7 cellular contexts compared by ENCODE assay signal in the genomic region with DNA sequence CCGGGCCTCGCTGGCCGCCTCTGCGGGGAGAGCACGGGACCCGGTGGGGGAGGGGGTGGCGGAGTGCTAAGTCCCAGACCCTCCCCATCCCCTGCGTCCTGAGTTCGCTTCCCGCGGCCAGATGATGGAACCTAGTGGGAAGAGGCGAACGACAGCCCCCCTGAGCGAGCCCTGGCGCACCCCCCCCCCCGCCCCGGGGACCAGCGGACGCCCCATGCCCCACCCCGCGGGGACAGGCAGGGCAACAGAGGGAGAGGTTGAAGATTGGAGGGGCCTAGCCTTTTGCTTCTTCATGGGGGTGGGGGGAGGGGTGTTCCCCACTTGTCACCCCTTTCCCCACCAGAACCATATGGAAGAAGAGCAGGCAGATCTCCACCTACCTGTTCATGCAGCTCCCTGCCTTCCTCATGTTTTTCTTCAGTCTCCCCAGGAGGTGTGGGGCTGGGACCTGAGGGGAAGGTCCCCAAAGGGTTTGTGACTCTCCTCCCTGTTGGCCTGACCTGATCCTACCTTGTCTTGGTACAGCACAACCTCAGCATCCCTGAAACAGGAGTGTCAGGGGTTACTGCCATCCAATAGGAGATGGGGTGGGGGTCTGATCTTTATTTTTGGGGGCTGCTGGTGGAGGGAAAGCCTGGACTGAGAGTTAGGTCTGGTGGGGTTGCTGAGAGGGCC. TPM values are rescaled to one million over a fixed set of nuclear protein-coding genes. Genes with fewer than 3 reads are reported as not detected.
DNase-seq lines count a peak whose midpoint lies in the region; ATAC-seq, FAIRE-seq and TF ChIP-seq lines count a peak whose summit lies in the region.

No MANE protein-coding gene starts in this region.

- H3K4me1 ChIP-seq in lung (ENCODE audit: control insufficient read depth in 2 of 2, insufficient read depth in 2 of 2, low read length in 2 of 2): peaks cover 6 to 8% of the 10 kb centered on the region in 2 donors

- peak; percentile 53 for FAIRE-seq in GM19239 (lab: Jason Lieb, UNC)

- H3K27me3 Mint-ChIP-seq in brain: peaks cover 21% of the 10 kb centered on the region

- H3K27ac Mint-ChIP-seq in brain: peak overlapping the region; percentile 95 to 99 (median 96)

- 1 to 2% methylated on average over 9 to 21 of the region's 21 CpGs for WGBS in lung, 2 donors

- peak overlapping the region; percentile 68 for H3K4me3 ChIP-seq in HL-60 (replicated peaks; ENCODE audit: insufficient read depth, low read length)
- H3K4me3 ChIP-seq in lung: peak overlapping the region; percentile 50

- H3K4me1 Mint-ChIP-seq in brain: peaks cover 40% of the 10 kb centered on the region

- no peak for DNase-seq in GM19239 (ENCODE audit: insufficient read length, low spot score)
- no peak for DNase-seq in HL-60 (ENCODE audit: low read depth in 1 of 2, low spot score in 1 of 2)
- no peak for DNase-seq in lung (ENCODE audit: low spot score)
- DNase-seq in HPDE6-E6E7 (ENCODE audit: extremely low spot score): no peak
- no peak for DNase-seq in omental fat pad (ENCODE audit: low spot score)

- H3K36me3 Mint-ChIP-seq in brain: peaks cover 22% of the 10 kb centered on the region

- peak overlapping the region; percentile 89 to 100 (median 98) for H3K4me3 Mint-ChIP-seq in brain

- H3K9me3 ChIP-seq in lung (ENCODE audit: control insufficient read depth in 2 of 2, insufficient read depth in 1 of 2, low read length in 1 of 2): no peaks in the 10 kb centered on the region

- H3K27me3 ChIP-seq in HL-60 (ENCODE audit: insufficient read depth, poor library complexity, severe bottlenecking): no peaks in the 10 kb centered on the region
- no peaks in the 10 kb centered on the region for H3K27me3 ChIP-seq in lung (ENCODE audit: control insufficient read depth, insufficient read depth)

- no peaks in the 10 kb centered on the region for H3K9me3 Mint-ChIP-seq in brain

- H3K27ac ChIP-seq in HL-60 (replicated peaks): peak overlapping the region; percentile 100
- peak overlapping the region; percentile 81 to 94 for H3K27ac ChIP-seq in lung (ENCODE audit: low read depth in 1 of 2, low read length in 1 of 2)

- no peak for ATAC-seq in lung (ENCODE audit: insufficient read depth, low FRiP score)
- ATAC-seq in HG02840 (IDR thresholded peaks at IDR 0.05; ENCODE audit: low FRiP score, unreplicated experiment): no peak
- ATAC-seq in omental fat pad (ENCODE audit: low FRiP score): no peak

- peaks cover 3 to 10% of the 10 kb centered on the region in 2 donors for H3K36me3 ChIP-seq in lung (ENCODE audit: control insufficient read depth in 2 of 2, insufficient read depth in 2 of 2, low read length in 2 of 2)

- no peak for TF ChIP-seq CTCF in HL-60 (IDR thresholded peaks at IDR 0.05; ENCODE audit: insufficient read depth, low read length)
- TF ChIP-seq CTCF in brain (conservative IDR thresholded peaks at IDR 0.05): peak in 1 of 2 experiments; percentile 11
- TF ChIP-seq CTCF in lung (IDR thresholded peaks at IDR 0.05; ENCODE audit: control extremely low read depth, extremely low read depth): no peak
- no peak for TF ChIP-seq CTCF in omental fat pad (IDR thresholded peaks at IDR 0.05)

RNA-seq across cellular contexts. Expression of gene FAM53C, which starts 0.5 kb away (rescaled TPM):
- polyA plus RNA-seq in brain (ENCODE audit: insufficient read depth, low read depth, low replicate concordance) (20.9 TPM), lung (10 to 100 TPM in 1 of 2 donors, 1 to 10 TPM in 1; 8.2 to 19.9 TPM)
- total RNA-seq in lung (10 to 100 TPM; 22.2 to 28.0 TPM), omental fat pad (10 to 100 TPM; 21.9 to 38.7 (median 25.3) TPM)

RNA-seq across cellular contexts. Expression of gene CDC25C, which starts 6.9 kb away (rescaled TPM):
- polyA plus RNA-seq in brain (ENCODE audit: insufficient read depth, low read depth, low replicate concordance) (13.2 TPM), lung (under 1 TPM; 0.26 to 0.55 TPM)
- total RNA-seq in lung (1 to 10 TPM in 1 of 2 donors, under 1 TPM in 1; 0.25 to 3.0 TPM), omental fat pad (under 1 TPM in 2 of 4 donors, not detected in 2; 0.56 to 0.72 TPM)

RNA-seq across cellular contexts. Expression of gene KDM3B, which starts 13.9 kb away (rescaled TPM):
- polyA plus RNA-seq in brain (ENCODE audit: insufficient read depth, low read depth, low replicate concordance): 44.3 TPM
- 10 to 100 TPM; 49.6 to 92.7 TPM for total RNA-seq in lung
- 10 to 100 TPM; 17.7 to 25.4 TPM for polyA plus RNA-seq in lung
- total RNA-seq in omental fat pad: 10 to 100 TPM; 47.6 to 66.2 (median 54.1) TPM
